Comparison of ENCODE assay signal across 1 cellular context in the genomic region with DNA sequence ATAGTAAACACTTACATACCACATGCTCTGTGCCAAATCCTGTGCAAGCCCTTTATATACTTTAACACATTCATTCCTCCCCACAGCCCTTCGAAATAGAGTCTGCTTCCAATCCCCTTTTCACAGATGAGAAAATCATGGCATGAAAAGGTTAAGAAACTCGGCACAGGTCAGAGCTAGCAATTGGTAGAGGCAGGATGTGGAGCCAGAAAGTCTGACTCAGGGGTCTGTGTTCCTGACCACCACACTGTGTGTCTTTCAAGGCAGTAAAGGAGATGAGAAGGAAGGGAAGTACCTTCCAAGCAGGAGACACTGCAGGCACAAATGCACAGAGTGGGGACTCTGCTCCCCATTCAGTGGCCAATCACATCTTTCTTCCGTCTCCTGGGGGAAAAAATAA.
TF ChIP-seq lines count a peak whose summit lies in the region.

No MANE protein-coding gene starts in this region.

TF ChIP-seq in GM23338, 12 proteins besides CTCF, POLR2A, EP300 and RAD21:
- TF ChIP-seq, protein P1, sequence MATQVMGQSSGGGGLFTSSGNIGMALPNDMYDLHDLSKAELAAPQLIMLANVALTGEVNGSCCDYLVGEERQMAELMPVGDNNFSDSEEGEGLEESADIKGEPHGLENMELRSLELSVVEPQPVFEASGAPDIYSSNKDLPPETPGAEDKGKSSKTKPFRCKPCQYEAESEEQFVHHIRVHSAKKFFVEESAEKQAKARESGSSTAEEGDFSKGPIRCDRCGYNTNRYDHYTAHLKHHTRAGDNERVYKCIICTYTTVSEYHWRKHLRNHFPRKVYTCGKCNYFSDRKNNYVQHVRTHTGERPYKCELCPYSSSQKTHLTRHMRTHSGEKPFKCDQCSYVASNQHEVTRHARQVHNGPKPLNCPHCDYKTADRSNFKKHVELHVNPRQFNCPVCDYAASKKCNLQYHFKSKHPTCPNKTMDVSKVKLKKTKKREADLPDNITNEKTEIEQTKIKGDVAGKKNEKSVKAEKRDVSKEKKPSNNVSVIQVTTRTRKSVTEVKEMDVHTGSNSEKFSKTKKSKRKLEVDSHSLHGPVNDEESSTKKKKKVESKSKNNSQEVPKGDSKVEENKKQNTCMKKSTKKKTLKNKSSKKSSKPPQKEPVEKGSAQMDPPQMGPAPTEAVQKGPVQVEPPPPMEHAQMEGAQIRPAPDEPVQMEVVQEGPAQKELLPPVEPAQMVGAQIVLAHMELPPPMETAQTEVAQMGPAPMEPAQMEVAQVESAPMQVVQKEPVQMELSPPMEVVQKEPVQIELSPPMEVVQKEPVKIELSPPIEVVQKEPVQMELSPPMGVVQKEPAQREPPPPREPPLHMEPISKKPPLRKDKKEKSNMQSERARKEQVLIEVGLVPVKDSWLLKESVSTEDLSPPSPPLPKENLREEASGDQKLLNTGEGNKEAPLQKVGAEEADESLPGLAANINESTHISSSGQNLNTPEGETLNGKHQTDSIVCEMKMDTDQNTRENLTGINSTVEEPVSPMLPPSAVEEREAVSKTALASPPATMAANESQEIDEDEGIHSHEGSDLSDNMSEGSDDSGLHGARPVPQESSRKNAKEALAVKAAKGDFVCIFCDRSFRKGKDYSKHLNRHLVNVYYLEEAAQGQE (IDR thresholded peaks at IDR 0.05; ENCODE audit: unreplicated experiment): no peak
- TF ChIP-seq EZH2phosphoT487 (IDR thresholded peaks at IDR 0.05; ENCODE audit: unreplicated experiment): no peak
- no peak for TF ChIP-seq EZH2 (IDR thresholded peaks at IDR 0.05; ENCODE audit: low read depth, unreplicated experiment)
- TF ChIP-seq, protein P2, sequence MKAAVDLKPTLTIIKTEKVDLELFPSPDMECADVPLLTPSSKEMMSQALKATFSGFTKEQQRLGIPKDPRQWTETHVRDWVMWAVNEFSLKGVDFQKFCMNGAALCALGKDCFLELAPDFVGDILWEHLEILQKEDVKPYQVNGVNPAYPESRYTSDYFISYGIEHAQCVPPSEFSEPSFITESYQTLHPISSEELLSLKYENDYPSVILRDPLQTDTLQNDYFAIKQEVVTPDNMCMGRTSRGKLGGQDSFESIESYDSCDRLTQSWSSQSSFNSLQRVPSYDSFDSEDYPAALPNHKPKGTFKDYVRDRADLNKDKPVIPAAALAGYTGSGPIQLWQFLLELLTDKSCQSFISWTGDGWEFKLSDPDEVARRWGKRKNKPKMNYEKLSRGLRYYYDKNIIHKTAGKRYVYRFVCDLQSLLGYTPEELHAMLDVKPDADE (IDR thresholded peaks at IDR 0.05): no peak
- TF ChIP-seq POLR2AphosphoS5 (IDR thresholded peaks at IDR 0.05; ENCODE audit: low read depth): no peak
